9 cellular contexts compared by ENCODE assay signal in genomic region chr11:61587951-61588695, GRCh38. TPM values are rescaled to one million over a fixed set of nuclear protein-coding genes. Genes with fewer than 3 reads are reported as not detected.
DNase-seq lines count a peak whose midpoint lies in the region; ATAC-seq and TF ChIP-seq lines count a peak whose summit lies in the region.
"Had no signal": no experiment of that assay in that cellular context is flagged by ENCODE, and none has a peak within 500 bp of the region (broad histone marks: within the 10 kb centered on the region; RNA-seq: fewer than 3 reads in every experiment).

No MANE protein-coding gene starts in this region.

- no peaks in the 10 kb centered on the region for H3K36me3 ChIP-seq in trophoblast cell (ENCODE audit: control insufficient read depth in 1 of 2, insufficient read depth in 2 of 2, low read length in 2 of 2)
- no peaks in the 10 kb centered on the region for H3K36me3 ChIP-seq in transverse colon
- H3K36me3 ChIP-seq: SJSA1 had no signal

- no peaks in the 10 kb centered on the region for H3K27me3 ChIP-seq in trophoblast cell (ENCODE audit: insufficient read depth, low read length)
- peaks cover 33% of the 10 kb centered on the region for H3K27me3 ChIP-seq in transverse colon

- peak overlapping the region; percentile 60 for H3K18ac ChIP-seq in trophoblast cell (ENCODE audit: low read length)

- peak overlapping the region; percentile 21 for H4K12ac ChIP-seq in trophoblast cell (ENCODE audit: low read depth, low read length)

- TF ChIP-seq CTCF in GM12872 (IDR thresholded peaks at IDR 0.05; ENCODE audit: insufficient read depth, low read depth, low read length), result 0 out of 3 replicates have a peak, but pooled peaks have one; percentile 19
- TF ChIP-seq CTCF in fibroblast of villous mesenchyme (IDR thresholded peaks at IDR 0.05; ENCODE audit: insufficient read depth, low read depth, low read length), result peak; percentile 20
- TF ChIP-seq CTCF in transverse colon (IDR thresholded peaks at IDR 0.05), result peak in 3 of 5 experiments; percentile 17 to 30 (median 24)

- H3K4me1 ChIP-seq in trophoblast cell (ENCODE audit: control insufficient read depth in 1 of 2, insufficient read depth in 2 of 2, low read length in 2 of 2) (peaks cover 28 to 37% of the 10 kb centered on the region in 2 experiments), transverse colon (peaks cover 4 to 20% (median 15%) of the 10 kb centered on the region in 4 donors)

- peak overlapping the region; percentile 56 for H3K27ac Mint-ChIP-seq in activated T-helper 17 cell treated with anti-CD3 and anti-CD28 coated beads, Interleukin-2, amount 50 U/mL, for 72 hours

- peak overlapping the region; percentile 20 for H2BK120ac ChIP-seq in trophoblast cell (ENCODE audit: insufficient read depth, low read length, poor library complexity)

- H3K23ac ChIP-seq in trophoblast cell (ENCODE audit: low read length), result no peak overlapping the region

- H3K9me3 ChIP-seq in trophoblast cell (ENCODE audit: insufficient read depth, low read depth, low read length) (no peaks in the 10 kb centered on the region), transverse colon (no peaks in the 10 kb centered on the region)

- peak overlapping the region; percentile 99 for H4K91ac ChIP-seq in trophoblast cell (ENCODE audit: low read depth, low read length)

- peak overlapping the region; percentile 90 for H2AFZ ChIP-seq in trophoblast cell (ENCODE audit: insufficient read depth, low read length, poor library complexity)

- peak overlapping the region; percentile 67 for H2AK5ac ChIP-seq in trophoblast cell (ENCODE audit: low read length)

- peak overlapping the region; percentile 47 for H2BK12ac ChIP-seq in trophoblast cell (ENCODE audit: low read length)

- H3K9me3 Mint-ChIP-seq in activated T-helper 17 cell treated with anti-CD3 and anti-CD28 coated beads, Interleukin-2, amount 50 U/mL, for 72 hours, result no peaks in the 10 kb centered on the region

- H3K9ac ChIP-seq in trophoblast cell (ENCODE audit: low read length), result no peak overlapping the region

- intact Hi-C loops in transverse colon (cut with DNase I; ENCODE audit: low total_unique reads), result loop anchor here (5.0 kb wide), 1 partner anchor 141 kb away; no protein-coding TSS in a partner anchor

- peak overlapping the region; percentile 81 for H4K8ac ChIP-seq in trophoblast cell (ENCODE audit: low read depth, low read length)

- H3K27ac ChIP-seq in trophoblast cell (ENCODE audit: low read depth, low read length) (peak overlapping the region; percentile 86), transverse colon (peak overlapping the region; percentile 22 to 58 (median 45))
- H3K27ac ChIP-seq: SJSA1 had no signal

- H3K4me1 Mint-ChIP-seq in activated T-helper 17 cell treated with anti-CD3 and anti-CD28 coated beads, Interleukin-2, amount 50 U/mL, for 72 hours, result peaks cover 6% of the 10 kb centered on the region

- no peaks in the 10 kb centered on the region for H3K36me3 Mint-ChIP-seq in activated T-helper 17 cell treated with anti-CD3 and anti-CD28 coated beads, Interleukin-2, amount 50 U/mL, for 72 hours (ENCODE audit: low read depth)

- peaks cover 5% of the 10 kb centered on the region for H3K79me2 ChIP-seq in trophoblast cell (ENCODE audit: control insufficient read depth, insufficient read depth, low read length, poor library complexity)

- peak overlapping the region; percentile 76 for H3K4me3 Mint-ChIP-seq in activated T-helper 17 cell treated with anti-CD3 and anti-CD28 coated beads, Interleukin-2, amount 50 U/mL, for 72 hours

- peak; percentile 78 for ATAC-seq in activated T-helper 17 cell treated with anti-CD3 and anti-CD28 coated beads, Interleukin-2, amount 50 U/mL, for 72 hours (replicated peaks)
- ATAC-seq in GM21576 (IDR thresholded peaks at IDR 0.05; ENCODE audit: unreplicated experiment), result no peak

- no peak for TF ChIP-seq POLR2A in transverse colon (IDR thresholded peaks at IDR 0.05)

- DNase-seq in NCI-H82 (lab: John Stamatoyannopoulos, UW) (peak; percentile 92), fibroblast of villous mesenchyme (ENCODE audit: low read depth) (no peak), trophoblast cell (peak in 1 of 2 donors; percentile 58), transverse colon (peak; percentile 81), NCI-H2107 (lab: John Stamatoyannopoulos, UW) (no peak)

- peak overlapping the region; percentile 38 for H3K4ac ChIP-seq in trophoblast cell (ENCODE audit: low read depth, low read length)

- TF ChIP-seq EP300 in transverse colon (IDR thresholded peaks at IDR 0.05; ENCODE audit: low read depth), result no peak

- no CpG with 5 or more reads among the region's 29 CpGs for WGBS in trophoblast cell (ENCODE audit: extremely low coverage, insufficient coverage, insufficient read length)
- WGBS in transverse colon (ENCODE audit: low coverage in 1 of 2), 2 donors, result 0 to 6% methylated on average over 1 to 28 of the region's 29 CpGs

- peak overlapping the region; percentile 44 for H3K4me3 ChIP-seq in fibroblast of villous mesenchyme (ENCODE audit: low read depth, low read length)
- H3K4me3 ChIP-seq in trophoblast cell (ENCODE audit: low read depth, low read length), result peak overlapping the region; percentile 41
- H3K4me3 ChIP-seq in transverse colon, result peak overlapping the region; percentile 15 to 51 (median 34)
- H3K4me3 ChIP-seq: SJSA1 had no signal

- H3K14ac ChIP-seq in trophoblast cell (ENCODE audit: low read length), result peak overlapping the region; percentile 66

- in situ Hi-C loops in transverse colon (cut with MboI; ENCODE audit: low pct_ligation_motif_present in 1 of 4, low pct_unique_long_range_greater_than_20kb in 1 of 4, low sequenced_read_pairs in 3 of 4), result no loop called here

- H3K27me3 Mint-ChIP-seq in activated T-helper 17 cell treated with anti-CD3 and anti-CD28 coated beads, Interleukin-2, amount 50 U/mL, for 72 hours, result peaks cover 27% of the 10 kb centered on the region

- H2BK5ac ChIP-seq in trophoblast cell (ENCODE audit: low read depth, low read length, poor library complexity), result peak overlapping the region; percentile 35

- peak overlapping the region; percentile 67 for H3K4me2 ChIP-seq in trophoblast cell (ENCODE audit: low read length)

- H3K79me1 ChIP-seq in trophoblast cell (ENCODE audit: low read length), result peaks cover 30% of the 10 kb centered on the region

RNA-seq across cellular contexts. Expression of gene SYT7, which starts 7.2 kb away (rescaled TPM):
- under 1 TPM in 1 of 2 donors, not detected in 1; 0.19 TPM for total RNA-seq in activated T-helper 17 cell treated with anti-CD3 and anti-CD28 coated beads, Interleukin-2, amount 50 U/mL, for 72 hours
- 0.43 and 2.6 TPM in 2 replicates for total RNA-seq in fibroblast of villous mesenchyme
- polyA plus RNA-seq in trophoblast cell (2013), result 42.4 and 42.7 TPM in 2 replicates
- total RNA-seq in transverse colon, result 10 to 100 TPM in 3 of 4 donors, 1 to 10 TPM in 1; 6.8 to 26.2 (median 12.8) TPM
- total RNA-seq: SJSA1 had no signal

Comparison
In these comparisons a context has a peak if more than half of its experiments do, and no peak if none do; other contexts are left out.
1. DNase-seq: peak in NCI-H82 (single experiment) and transverse colon (single experiment); none in fibroblast of villous mesenchyme (single experiment) and NCI-H2107 (single experiment).
2. Peak in every context shown above with its lines, with median percentiles within 50 percentile points of each other: CTCF ChIP-seq and H3K4me3 ChIP-seq.